In genomic region chr11:118917488-118918127, GRCh38 we compare ENCODE assay signal across 8 cellular contexts. TPM values are rescaled to one million over a fixed set of nuclear protein-coding genes. Genes with fewer than 3 reads are reported as not detected.
DNase-seq lines count a peak whose midpoint lies in the region; ATAC-seq and TF ChIP-seq lines count a peak whose summit lies in the region.

No MANE protein-coding gene starts in this region.

- no peaks in the 10 kb centered on the region for H3K27me3 ChIP-seq in iPS-20b (ENCODE audit: insufficient read depth, low read length)
- H3K27me3 ChIP-seq in Karpas-422 (ENCODE audit: low read length), result no peaks in the 10 kb centered on the region

- H3K27ac ChIP-seq in iPS-20b (ENCODE audit: low read length) (peak overlapping the region; percentile 82), Karpas-422 (ENCODE audit: low read length) (no peak overlapping the region)

- no peaks in the 10 kb centered on the region for H3K79me2 ChIP-seq in Karpas-422 (ENCODE audit: low read length)

- H3K4me3 ChIP-seq in astrocyte of the spinal cord (ENCODE audit: low read depth, low read length), result peak overlapping the region; percentile 12
- H3K4me3 ChIP-seq in iPS-20b (ENCODE audit: low read length), result peak overlapping the region; percentile 47; the same call in 1 of the 2 replicates
- no peak overlapping the region for H3K4me3 ChIP-seq in Karpas-422 (ENCODE audit: low read length)

- H3K9ac ChIP-seq in iPS-20b (ENCODE audit: low read depth, low read length) (peak overlapping the region; percentile 74), Karpas-422 (ENCODE audit: low read length) (no peak overlapping the region)

- H2AFZ ChIP-seq in Karpas-422 (ENCODE audit: low read length), result no peak overlapping the region

- in situ Hi-C loops in astrocyte of the spinal cord (cut with HindIII; ENCODE audit: low sequenced_read_pairs), result no loop called here

- DNase-seq in ELR (ENCODE audit: low read depth) (peak; percentile 89), NOMO-1 treated with dmso at 0.1 percent for 144 hours (lab: John Stamatoyannopoulos, UW; ENCODE audit: unreplicated experiment) (peak; percentile 29), astrocyte of the spinal cord (ENCODE audit: low read depth, low spot score) (peak; percentile 75), SK-N-DZ (ENCODE audit: low spot score) (no peak), Karpas-422 (no peak)
- DNase-seq in stimulated activated CD8-positive, alpha-beta memory T cell treated with anti-CD3 and anti-CD28 coated beads, Interleukin-4, amount 100 ng/mL, for 48 hours, result peak; percentile 72

- H3K4me2 ChIP-seq in Karpas-422 (ENCODE audit: low read depth, low read length, poor library complexity, severe bottlenecking), result no peak overlapping the region

- H4K20me1 ChIP-seq in Karpas-422 (ENCODE audit: insufficient read depth, low read depth, low read length), result no peaks in the 10 kb centered on the region

- no peaks in the 10 kb centered on the region for H3K9me2 ChIP-seq in Karpas-422 (replicated peaks; ENCODE audit: insufficient read depth, low read length)

- no peak for TF ChIP-seq CTCF in astrocyte of the spinal cord (IDR thresholded peaks at IDR 0.05; ENCODE audit: low read depth, low read length)

- H3K9me3 ChIP-seq in iPS-20b (ENCODE audit: insufficient read depth, low read depth, low read length), result no peaks in the 10 kb centered on the region
- no peaks in the 10 kb centered on the region for H3K9me3 ChIP-seq in Karpas-422 (ENCODE audit: low read length)

- H3K36me3 ChIP-seq in iPS-20b (ENCODE audit: insufficient read depth, low read depth, low read length) (no peaks in the 10 kb centered on the region), Karpas-422 (ENCODE audit: insufficient read depth, low read length) (no peaks in the 10 kb centered on the region)

- ATAC-seq in HG03432 (IDR thresholded peaks at IDR 0.05; ENCODE audit: unreplicated experiment), result no peak

- peaks cover 72% of the 10 kb centered on the region for H3K4me1 ChIP-seq in iPS-20b (ENCODE audit: insufficient read depth, low read length)
- peaks cover 33% of the 10 kb centered on the region for H3K4me1 ChIP-seq in Karpas-422 (ENCODE audit: low read length)

RNA-seq across cellular contexts. Expression of gene BCL9L, which starts 8.1 kb away (rescaled TPM):
- polyA plus RNA-seq in SK-N-DZ (2014; cell fraction: cytosol; rRNA removed), result 1.3 and 2.8 TPM in 2 replicates
- 1.1 and 1.7 TPM in 2 replicates for polyA plus RNA-seq in SK-N-DZ (2014; cell fraction: nucleus; rRNA removed)
- total RNA-seq in Karpas-422 (2014; rRNA removed; shearing (Covaris generic); ENCODE audit: low replicate concordance), result 0.18 and 0.56 TPM in 2 replicates

RNA-seq across cellular contexts. Expression of gene CXCR5, which starts 33.9 kb away (rescaled TPM):
- not detected in 2 replicates for polyA plus RNA-seq in SK-N-DZ (2014; cell fraction: cytosol; rRNA removed)
- not detected in 2 replicates for polyA plus RNA-seq in SK-N-DZ (2014; cell fraction: nucleus; rRNA removed)
- total RNA-seq in Karpas-422 (2014; rRNA removed; shearing (Covaris generic); ENCODE audit: low replicate concordance), result 0.71 and 1.2 TPM in 2 replicates

RNA-seq across cellular contexts. Expression of gene UPK2, which starts 38.5 kb away (rescaled TPM):
- polyA plus RNA-seq in SK-N-DZ (2014; cell fraction: cytosol; rRNA removed), result not detected in 2 replicates
- not detected in 2 replicates for polyA plus RNA-seq in SK-N-DZ (2014; cell fraction: nucleus; rRNA removed)
- total RNA-seq in Karpas-422 (2014; rRNA removed; shearing (Covaris generic); ENCODE audit: low replicate concordance), result not detected in 2 replicates

RNA-seq across cellular contexts. Expression of gene FOXR1, which starts 54.0 kb away (rescaled TPM):
- not detected in 2 replicates for polyA plus RNA-seq in SK-N-DZ (2014; cell fraction: cytosol; rRNA removed)
- polyA plus RNA-seq in SK-N-DZ (2014; cell fraction: nucleus; rRNA removed), result not detected in 2 replicates
- total RNA-seq in Karpas-422 (2014; rRNA removed; shearing (Covaris generic); ENCODE audit: low replicate concordance), result not detected in 2 replicates

Comparison
In these comparisons a context has a peak if more than half of its experiments do, and no peak if none do; other contexts are left out.
1. DNase-seq: peak in ELR (single experiment), NOMO-1 treated with dmso at 0.1 percent for 144 hours (single experiment), astrocyte of the spinal cord (single experiment) and stimulated activated CD8-positive, alpha-beta memory T cell treated with anti-CD3 and anti-CD28 coated beads, Interleukin-4, amount 100 ng/mL, for 48 hours (single experiment); none in SK-N-DZ (single experiment) and Karpas-422 (single experiment).